In genomic region chr10:77967611-77968022, GRCh38 we compare ENCODE assay signal across 28 cellular contexts. TPM values are rescaled to one million over a fixed set of nuclear protein-coding genes. Genes with fewer than 3 reads are reported as not detected.
A peak's percentile ranks its signal among the peaks of the same experiment; 100 is the strongest.
DNase-seq lines count a peak whose midpoint lies in the region; TF ChIP-seq lines count a peak whose summit lies in the region.
"Had no signal": no experiment of that assay in that cellular context is flagged by ENCODE, and none has a peak within 500 bp of the region (broad histone marks: within the 10 kb centered on the region; RNA-seq: fewer than 3 reads in every experiment).

No MANE protein-coding gene starts in this region.

- H3K27ac Mint-ChIP-seq in progenitor cell of endocrine pancreas = peak overlapping the region; percentile 83
- H3K27ac Mint-ChIP-seq: T-helper 2 cell treated with Interferon-gamma antibody and Interleukin-4, amounts not matched to agents 5 μg/mL and 100 μg/mL, for 36 hours had no signal

- no peak overlapping the region for H3K27ac ChIP-seq in PC-9
- H3K27ac ChIP-seq: 22Rv1, breast epithelium, gastrocnemius medialis, neutrophil, psoas muscle, RWPE1, upper lobe of left lung had no signal

- H3K4me1 ChIP-seq in PC-9 (replicated peaks; ENCODE audit: insufficient read depth) = peaks cover 18% of the 10 kb centered on the region
- H3K4me1 ChIP-seq: breast epithelium had no signal

- H3K9me3 Mint-ChIP-seq in progenitor cell of endocrine pancreas (ENCODE audit: low read depth) = peaks cover 10% of the 10 kb centered on the region
- H3K9me3 Mint-ChIP-seq: CD8-positive, alpha-beta memory T cell had no signal

- H3K79me2 ChIP-seq in PC-9 (ENCODE audit: low read depth) = no peaks in the 10 kb centered on the region

- peaks cover 28% of the 10 kb centered on the region for H3K4me1 Mint-ChIP-seq in progenitor cell of endocrine pancreas (ENCODE audit: low read depth)

- H4K20me1 ChIP-seq in PC-9 (ENCODE audit: insufficient read depth) = no peaks in the 10 kb centered on the region

- H3K27me3 ChIP-seq in PC-9 (ENCODE audit: insufficient read depth, low read depth) = no peaks in the 10 kb centered on the region
- H3K27me3 ChIP-seq: breast epithelium, esophagus muscularis mucosa, gastrocnemius medialis, neutrophil, upper lobe of left lung had no signal

- no peaks in the 10 kb centered on the region for H3K27me3 Mint-ChIP-seq in progenitor cell of endocrine pancreas

- TF ChIP-seq CTCF in progenitor cell of endocrine pancreas (IDR thresholded peaks at IDR 0.05; ENCODE audit: unreplicated experiment) = peak; percentile 22
- no peak for TF ChIP-seq CTCF in PC-9 (conservative IDR thresholded peaks at IDR 0.05)

- no peak overlapping the region for H3K4me3 Mint-ChIP-seq in progenitor cell of endocrine pancreas (ENCODE audit: low read depth)
- H3K4me3 Mint-ChIP-seq: CD8-positive, alpha-beta memory T cell; T-helper 2 cell treated with Interferon-gamma antibody and Interleukin-4, amounts not matched to agents 5 μg/mL and 100 μg/mL, for 36 hours had no signal

- H3K4me2 ChIP-seq in PC-9 = no peak overlapping the region

- H3K36me3 ChIP-seq in PC-9 (ENCODE audit: low read depth) = no peaks in the 10 kb centered on the region
- H3K36me3 ChIP-seq: breast epithelium, esophagus muscularis mucosa, gastrocnemius medialis, neutrophil, upper lobe of left lung had no signal

- peaks cover 6% of the 10 kb centered on the region; the same call in 1 of the 2 replicates for H3F3A ChIP-seq in PC-9 (ENCODE audit: insufficient read depth, low read depth)

- BruUV-seq in PC-9 (replicated peaks; lab: Mats Ljungman, UMichigan) = no TSS peak

- no peak overlapping the region for H2AFZ ChIP-seq in PC-9

- peaks cover 6% of the 10 kb centered on the region for H3K36me3 Mint-ChIP-seq in progenitor cell of endocrine pancreas (ENCODE audit: insufficient read depth)

- CTCF ChIA-PET in PC-9 (lab: Charles Lee) = interaction anchor here (0.6 kb wide), 1 partner anchor 69 kb away, joined by 3 read pairs; no protein-coding TSS in a partner anchor

- no peaks in the 10 kb centered on the region for H3K9me2 ChIP-seq in PC-9 (ENCODE audit: insufficient read depth)

- intact Hi-C loops in PC-9 (cut with micrococcal nuclease; ENCODE audit: unreplicated experiment) = no loop called here

- no peak overlapping the region for H3K4me3 ChIP-seq in PC-9
- H3K4me3 ChIP-seq: breast epithelium, esophagus muscularis mucosa, gastrocnemius medialis, psoas muscle, upper lobe of left lung had no signal

- POLR2A ChIA-PET in PC-9 (lab: Charles Lee; ENCODE audit: unreplicated experiment) = no interaction called here

- DNase-seq in DMS 273 (lab: John Stamatoyannopoulos, UW; ENCODE audit: unreplicated experiment) = peak; percentile 4
- no peak for DNase-seq in DMS 273 treated with DMSO at 0.1 percent for 48 hours (lab: John Stamatoyannopoulos, UW)
- peak; percentile 82 for DNase-seq in NCI-H2227 (lab: John Stamatoyannopoulos, UW; ENCODE audit: unreplicated experiment)
- peak; percentile 15 for DNase-seq in iPS-NIHi7 (ENCODE audit: extremely low spot score)
- DNase-seq in progenitor cell of endocrine pancreas (ENCODE audit: low spot score, unreplicated experiment) = peak; percentile 67
- no peak for DNase-seq in A172 (ENCODE audit: low spot score)
- DNase-seq in PC-9 = no peak
- no peak for DNase-seq in AML-193 (lab: John Stamatoyannopoulos, UW)
- DNase-seq: activated CD4-positive, alpha-beta T cell treated with anti-CD3 and anti-CD28 coated beads for 48 hours; activated naive CD4-positive, alpha-beta T cell treated with Interleukin-2 at 50 U/mL for 16 hours; activated T-cell treated with anti-CD3 and anti-CD28 coated beads, Interleukin-2, amount 50 U/mL, for 48 hours; CD8-positive, alpha-beta memory T cell; DMS53; effector memory CD4-positive, alpha-beta T cell; gastrocnemius medialis; GF-D8; hypothalamus; NCI-H1048; NCI-H2171; NCI-H526; psoas muscle had no signal

- no peaks in the 10 kb centered on the region for H3K9me3 ChIP-seq in PC-9 (ENCODE audit: insufficient read depth, low read depth)
- H3K9me3 ChIP-seq: breast epithelium, esophagus muscularis mucosa, gastrocnemius medialis, neutrophil, psoas muscle, upper lobe of left lung had no signal

RNA-seq across cellular contexts. Expression of gene DLG5, which starts 41.1 kb away (rescaled TPM):
- total RNA-seq in progenitor cell of endocrine pancreas (132 and 149 TPM in 2 replicates), PC-9 (2021) (75.5 and 81.7 TPM in 2 replicates)
- 30.7 and 60.3 TPM in 2 replicates for total RNA-seq in A172 (2014; rRNA removed; shearing (Covaris generic))

Comparison
In these comparisons a context has a peak if more than half of its experiments do, and no peak if none do; other contexts are left out.
1. DNase-seq: peak in DMS 273 (single experiment), NCI-H2227 (single experiment), iPS-NIHi7 (single experiment) and progenitor cell of endocrine pancreas (single experiment); none in DMS 273 treated with DMSO at 0.1 percent for 48 hours (single experiment), A172 (single experiment), PC-9 (0 of 2) and AML-193 (0 of 2).